Comparison of ENCODE assay signal across 1 cellular context in genomic region chr3:113243071-113243470, GRCh38.
TF ChIP-seq lines count a peak whose summit lies in the region.

No MANE protein-coding gene starts in this region.

TF ChIP-seq in HEK293T, 16 proteins besides CTCF, POLR2A, EP300 and RAD21:
- TF ChIP-seq CTBP1 (IDR thresholded peaks at IDR 0.05; ENCODE audit: borderline replicate concordance) (no peak), ELF4 (IDR thresholded peaks at IDR 0.05) (no peak), ZNF384 (IDR thresholded peaks at IDR 0.05) (no peak), LEF1 (IDR thresholded peaks at IDR 0.05; ENCODE audit: borderline replicate concordance) (no peak), L3MBTL2 (conservative IDR thresholded peaks at IDR 0.05) (no peak), HDGF (IDR thresholded peaks at IDR 0.05; ENCODE audit: borderline replicate concordance) (no peak), BHLHE40 (IDR thresholded peaks at IDR 0.05; ENCODE audit: borderline replicate concordance) (no peak), FOXM1 (IDR thresholded peaks at IDR 0.05; ENCODE audit: borderline replicate concordance) (no peak), NFRKB (IDR thresholded peaks at IDR 0.05) (no peak), SP1 (IDR thresholded peaks at IDR 0.05) (no peak), PKNOX1 (IDR thresholded peaks at IDR 0.05) (no peak), ARNT (IDR thresholded peaks at IDR 0.05) (no peak), FOXA1 (IDR thresholded peaks at IDR 0.05) (no peak), FOXK2 (IDR thresholded peaks at IDR 0.05) (no peak), TARDBP (IDR thresholded peaks at IDR 0.05) (no peak), SUZ12 (IDR thresholded peaks at IDR 0.05) (no peak)
TF ChIP-seq in HEK293T: peak in this region for 0.
